9 cellular contexts compared by ENCODE assay signal in genomic region chr10:117365612-117366011, GRCh38. TPM values are rescaled to one million over a fixed set of nuclear protein-coding genes. Genes with fewer than 3 reads are reported as not detected.
DNase-seq lines count a peak whose midpoint lies in the region; ATAC-seq and TF ChIP-seq lines count a peak whose summit lies in the region.
"Had no signal": no experiment of that assay in that cellular context is flagged by ENCODE, and none has a peak within 500 bp of the region (broad histone marks: within the 10 kb centered on the region; RNA-seq: fewer than 3 reads in every experiment).

No MANE protein-coding gene starts in this region.

- H3K36me3 Mint-ChIP-seq in mesothelial cell of epicardium = no peaks in the 10 kb centered on the region

- no peak overlapping the region for H3K4me3 Mint-ChIP-seq in mesothelial cell of epicardium

- H3K27ac ChIP-seq in body of pancreas (peak overlapping the region; percentile 25 to 90 (median 82)), muscle layer of duodenum (ENCODE audit: low read length) (peak overlapping the region; percentile 59)
- H3K27ac ChIP-seq: testis had no signal

- no peaks in the 10 kb centered on the region for H3K9me3 Mint-ChIP-seq in mesothelial cell of epicardium

- H3K27me3 ChIP-seq in body of pancreas = no peaks in the 10 kb centered on the region
- no peaks in the 10 kb centered on the region for H3K27me3 ChIP-seq in muscle layer of duodenum (ENCODE audit: low read depth, low read length)
- H3K27me3 ChIP-seq: testis had no signal

- ATAC-seq in GM19463 (IDR thresholded peaks at IDR 0.05; ENCODE audit: unreplicated experiment) (peak; percentile 42), HG03354 (IDR thresholded peaks at IDR 0.05; ENCODE audit: poor library complexity, severe bottlenecking, unreplicated experiment) (peak; percentile 39), body of pancreas (peak; percentile 95), GM19455 (IDR thresholded peaks at IDR 0.05; ENCODE audit: unreplicated experiment) (no peak)

- peaks cover 35% of the 10 kb centered on the region for H3K4me1 Mint-ChIP-seq in mesothelial cell of epicardium

- no peaks in the 10 kb centered on the region for H3K27me3 Mint-ChIP-seq in mesothelial cell of epicardium (ENCODE audit: low read depth)

- H3K4me3 ChIP-seq in body of pancreas (no peak overlapping the region), muscle layer of duodenum (ENCODE audit: low read depth in 1 of 2, low read length in 2 of 2) (no peak overlapping the region)
- H3K4me3 ChIP-seq: testis had no signal

- TF ChIP-seq CTCF in body of pancreas (IDR thresholded peaks at IDR 0.05) (no peak), mesothelial cell of epicardium (IDR thresholded peaks at IDR 0.05; ENCODE audit: unreplicated experiment) (no peak)

- DNase-seq in body of pancreas = peak; percentile 79 to 96 (median 84)
- no peak for DNase-seq in UCSD-AML1 (lab: John Stamatoyannopoulos, UW; ENCODE audit: unreplicated experiment)
- no peak for DNase-seq in NCI-H510A (lab: John Stamatoyannopoulos, UW)
- no peak for DNase-seq in mesothelial cell of epicardium (ENCODE audit: low spot score in 2 of 2, unreplicated experiment in 2 of 2)
- DNase-seq: testis had no signal

- 7% methylated on average over 2 of the region's 2 CpGs for WGBS in body of pancreas, 2 donors

- peaks cover 92% of the 10 kb centered on the region for H3K4me1 ChIP-seq in body of pancreas
- H3K4me1 ChIP-seq in muscle layer of duodenum (ENCODE audit: control insufficient read depth in 1 of 2, insufficient read depth in 2 of 2, low read length in 2 of 2) = peaks cover 16 to 19% of the 10 kb centered on the region in 2 donors
- H3K4me1 ChIP-seq: testis had no signal

- H3K9me3 ChIP-seq in body of pancreas (no peaks in the 10 kb centered on the region), muscle layer of duodenum (ENCODE audit: control insufficient read depth in 1 of 2, low read length in 2 of 2) (no peaks in the 10 kb centered on the region)
- H3K9me3 ChIP-seq: testis had no signal

- TF ChIP-seq POLR2A in body of pancreas (IDR thresholded peaks at IDR 0.05) = peak in 1 of 3 donors; percentile 5

- intact Hi-C loops in body of pancreas (cut with DNase I) = no loop called here

- no peaks in the 10 kb centered on the region for H3K36me3 ChIP-seq in body of pancreas (replicated peaks in 1 of 2; ENCODE audit: insufficient read depth in 1 of 2, low read depth in 2 of 2)
- no peaks in the 10 kb centered on the region for H3K36me3 ChIP-seq in muscle layer of duodenum (ENCODE audit: control insufficient read depth in 1 of 2, insufficient read depth in 2 of 2, low read length in 2 of 2)

- no peak overlapping the region for H3K27ac Mint-ChIP-seq in mesothelial cell of epicardium

RNA-seq across cellular contexts. Expression of gene PDZD8, which starts 9.6 kb away (rescaled TPM):
- 10 to 100 TPM; 34.3 to 36.8 TPM for total RNA-seq in body of pancreas
- total RNA-seq in mesothelial cell of epicardium = 26.3 to 29.2 TPM (median 27.3 TPM) in 3 replicates

Comparison
In these comparisons a context has a peak if more than half of its experiments do, and no peak if none do; other contexts are left out.
1. DNase-seq: peak in body of pancreas (4 of 4); none in UCSD-AML1 (single experiment), NCI-H510A (single experiment) and mesothelial cell of epicardium (0 of 2).